18 cellular contexts compared by ENCODE assay signal in genomic region chr1:15251807-15252546, GRCh38. TPM values are rescaled to one million over a fixed set of nuclear protein-coding genes. Genes with fewer than 3 reads are reported as not detected.
DNase-seq lines count a peak whose midpoint lies in the region; ATAC-seq lines count a peak whose summit lies in the region.
"Had no signal": no experiment of that assay in that cellular context is flagged by ENCODE, and none has a peak within 500 bp of the region (broad histone marks: within the 10 kb centered on the region; RNA-seq: fewer than 3 reads in every experiment).

No MANE protein-coding gene starts in this region.

- peak overlapping the region; percentile 74 for H3K27ac Mint-ChIP-seq in activated naive CD4-positive, alpha-beta T cell treated with anti-CD3 and anti-CD28 coated beads for 36 hours
- H3K27ac Mint-ChIP-seq in activated naive CD4-positive, alpha-beta T cell treated with anti-CD3 and anti-CD28 coated beads, Interleukin-2, amount 50 U/mL, for 72 hours: peak overlapping the region in 1 of 2 donors; percentile 26
- peak overlapping the region; percentile 94 to 95 for H3K27ac Mint-ChIP-seq in stimulated activated naive CD8-positive, alpha-beta T cell treated with anti-CD3 and anti-CD28 coated beads, Interleukin-15, amount 100 ng/mL, for 72 hours
- H3K27ac Mint-ChIP-seq: CD4-positive, CD25-positive, alpha-beta regulatory T cell; progenitor cell of endocrine pancreas; stimulated activated memory B cell treated with anti-CD40 and anti-IgM and Interleukin-4, amounts not matched to agents 10 μg/mL and 1 μg/mL and 100 μg/mL, for 72 hours had no signal

- ATAC-seq in activated naive CD4-positive, alpha-beta T cell treated with anti-CD3 and anti-CD28 coated beads, Interleukin-2, amount 50 U/mL, for 72 hours: no peak
- no peak for ATAC-seq in stimulated activated naive CD8-positive, alpha-beta T cell treated with anti-CD3 and anti-CD28 coated beads, Interleukin-15, amount 100 ng/mL, for 72 hours
- ATAC-seq in GM19455 (IDR thresholded peaks at IDR 0.05; ENCODE audit: unreplicated experiment): no peak
- no peak for ATAC-seq in HG02678 (IDR thresholded peaks at IDR 0.05; ENCODE audit: unreplicated experiment)
- ATAC-seq: stimulated activated memory B cell treated with anti-CD40 and anti-IgM and Interleukin-4, amounts not matched to agents 10 μg/mL and 1 μg/mL and 100 μg/mL, for 72 hours; WTC11 had no signal

- H3K27me3 Mint-ChIP-seq in activated naive CD4-positive, alpha-beta T cell treated with anti-CD3 and anti-CD28 coated beads for 36 hours (ENCODE audit: low read depth): peaks cover 21% of the 10 kb centered on the region
- peaks cover 2% of the 10 kb centered on the region for H3K27me3 Mint-ChIP-seq in stimulated activated naive CD8-positive, alpha-beta T cell treated with anti-CD3 and anti-CD28 coated beads, Interleukin-15, amount 100 ng/mL, for 72 hours

- DNase-seq in activated naive CD4-positive, alpha-beta T cell treated with anti-CD3 and anti-CD28 coated beads for 36 hours: no peak
- no peak for DNase-seq in activated naive CD4-positive, alpha-beta T cell treated with anti-CD3 and anti-CD28 coated beads, Interleukin-2, amount 50 U/mL, for 72 hours (ENCODE audit: low spot score in 2 of 2)
- DNase-seq in NCI-H2029 treated with DMSO at 0.1 percent for 48 hours (lab: John Stamatoyannopoulos, UW) (peak; percentile 86), astrocyte of the hippocampus (ENCODE audit: low read depth, low spot score) (peak; percentile 44), T-helper 2 cell (no peak)
- DNase-seq in stimulated activated naive CD8-positive, alpha-beta T cell treated with anti-CD3 and anti-CD28 coated beads, Interleukin-15, amount 100 ng/mL, for 72 hours: no peak
- DNase-seq: GDM1, Karpas-422, NCI-H1930, NCI-H510A, RPMI8226 had no signal

- CTCF ChIA-PET in activated naive CD4-positive, alpha-beta T cell treated with anti-CD3 and anti-CD28 coated beads for 36 hours (lab: Charles Lee): interaction anchor here (0.7 to 2.7 kb wide), 6 partner anchors 10 to 123 kb away, joined by 3 to 10 read pairs (median 5); no protein-coding TSS in a partner anchor

- H3K9me3 Mint-ChIP-seq in activated naive CD4-positive, alpha-beta T cell treated with anti-CD3 and anti-CD28 coated beads for 36 hours: no peaks in the 10 kb centered on the region
- H3K9me3 Mint-ChIP-seq in activated naive CD4-positive, alpha-beta T cell treated with anti-CD3 and anti-CD28 coated beads, Interleukin-2, amount 50 U/mL, for 72 hours: no peaks in the 10 kb centered on the region
- H3K9me3 Mint-ChIP-seq in stimulated activated naive CD8-positive, alpha-beta T cell treated with anti-CD3 and anti-CD28 coated beads, Interleukin-15, amount 100 ng/mL, for 72 hours: peaks cover under 1 to 2% of the 10 kb centered on the region in 2 donors
- H3K9me3 Mint-ChIP-seq: activated T-cell treated with anti-CD3 and anti-CD28 coated beads, Interleukin-2, amount 50 U/mL, for 72 hours; stimulated activated memory B cell treated with anti-CD40 and anti-IgM and Interleukin-4, amounts not matched to agents 10 μg/mL and 1 μg/mL and 100 μg/mL, for 72 hours had no signal

- peaks cover 54% of the 10 kb centered on the region for H3K4me1 Mint-ChIP-seq in activated naive CD4-positive, alpha-beta T cell treated with anti-CD3 and anti-CD28 coated beads for 36 hours (ENCODE audit: low read depth)
- peaks cover 72% of the 10 kb centered on the region for H3K4me1 Mint-ChIP-seq in stimulated activated naive CD8-positive, alpha-beta T cell treated with anti-CD3 and anti-CD28 coated beads, Interleukin-15, amount 100 ng/mL, for 72 hours

- H3K4me3 Mint-ChIP-seq in activated naive CD4-positive, alpha-beta T cell treated with anti-CD3 and anti-CD28 coated beads for 36 hours: no peak overlapping the region
- H3K4me3 Mint-ChIP-seq in stimulated activated naive CD8-positive, alpha-beta T cell treated with anti-CD3 and anti-CD28 coated beads, Interleukin-15, amount 100 ng/mL, for 72 hours: peak overlapping the region; percentile 44 to 49
- H3K4me3 Mint-ChIP-seq: CD4-positive, CD25-positive, alpha-beta regulatory T cell; stimulated activated memory B cell treated with anti-CD40 and anti-IgM and Interleukin-4, amounts not matched to agents 10 μg/mL and 1 μg/mL and 100 μg/mL, for 72 hours; WTC11 had no signal

- intact Hi-C loops in activated naive CD4-positive, alpha-beta T cell treated with anti-CD3 and anti-CD28 coated beads for 36 hours (cut with micrococcal nuclease): loop anchor here (1.0 to 5.0 kb wide), 3 partner anchors 9 to 713 kb away; partner anchors contain the start of gene CASP9

- H3K36me3 Mint-ChIP-seq in activated naive CD4-positive, alpha-beta T cell treated with anti-CD3 and anti-CD28 coated beads for 36 hours (ENCODE audit: low read depth): no peaks in the 10 kb centered on the region
- H3K36me3 Mint-ChIP-seq in activated naive CD4-positive, alpha-beta T cell treated with anti-CD3 and anti-CD28 coated beads, Interleukin-2, amount 50 U/mL, for 72 hours: peaks cover under 1 to 5% of the 10 kb centered on the region in 2 donors
- H3K36me3 Mint-ChIP-seq: stimulated activated memory B cell treated with anti-CD40 and anti-IgM and Interleukin-4, amounts not matched to agents 10 μg/mL and 1 μg/mL and 100 μg/mL, for 72 hours; WTC11 had no signal

RNA-seq across cellular contexts. Expression of gene FHAD1, which starts 5.0 kb away (rescaled TPM):
- total RNA-seq in activated naive CD4-positive, alpha-beta T cell treated with anti-CD3 and anti-CD28 coated beads for 36 hours: under 1 TPM in 1 of 2 experiments, not detected in 1; 0.45 TPM
- under 1 TPM in 1 of 2 donors, not detected in 1; 0.27 TPM for total RNA-seq in activated naive CD4-positive, alpha-beta T cell treated with anti-CD3 and anti-CD28 coated beads, Interleukin-2, amount 50 U/mL, for 72 hours
- total RNA-seq: CD4-positive, CD25-positive, alpha-beta regulatory T cell had no signal

Comparison
In these comparisons a context has a peak if more than half of its experiments do, and no peak if none do; other contexts are left out.
1. DNase-seq: peak in NCI-H2029 treated with DMSO at 0.1 percent for 48 hours (single experiment) and astrocyte of the hippocampus (single experiment); none in activated naive CD4-positive, alpha-beta T cell treated with anti-CD3 and anti-CD28 coated beads for 36 hours (single experiment), activated naive CD4-positive, alpha-beta T cell treated with anti-CD3 and anti-CD28 coated beads, Interleukin-2, amount 50 U/mL, for 72 hours (0 of 2), stimulated activated naive CD8-positive, alpha-beta T cell treated with anti-CD3 and anti-CD28 coated beads, Interleukin-15, amount 100 ng/mL, for 72 hours (0 of 2) and T-helper 2 cell (0 of 5).